In the genomic region with DNA sequence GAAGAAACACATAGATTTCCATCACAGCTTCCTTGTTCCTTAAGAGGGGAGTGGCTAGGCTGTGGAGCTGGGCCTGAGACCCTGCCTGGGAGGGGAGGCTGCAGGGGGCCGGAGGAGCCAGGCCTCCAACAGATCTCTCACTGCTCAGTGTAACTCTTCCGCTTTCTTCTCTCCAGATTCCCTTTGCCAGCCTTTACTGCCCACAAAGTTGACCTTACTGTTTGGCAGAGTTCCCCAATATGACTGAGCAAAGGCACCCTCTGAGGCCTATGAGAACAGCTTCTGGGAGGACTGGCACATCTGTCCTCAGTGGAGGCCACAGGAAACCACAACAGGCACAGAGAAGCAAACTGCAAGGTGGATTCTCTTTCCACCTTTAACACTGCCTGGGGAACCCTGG, we compare ENCODE assay signal across 15 cellular contexts. TPM values are rescaled to one million over a fixed set of nuclear protein-coding genes. Genes with fewer than 3 reads are reported as not detected.
DNase-seq lines count a peak whose midpoint lies in the region; ATAC-seq and FAIRE-seq lines count a peak whose summit lies in the region.
"Had no signal": no experiment of that assay in that cellular context is flagged by ENCODE, and none has a peak within 500 bp of the region (broad histone marks: within the 10 kb centered on the region; RNA-seq: fewer than 3 reads in every experiment).

No MANE protein-coding gene starts in this region.

- intact Hi-C loops in Right ventricle myocardium superior (cut with DNase I), result no loop called here

- H3K4me1 ChIP-seq in skeletal muscle satellite cell (ENCODE audit: control insufficient read depth, insufficient read depth, low read length), result peaks cover 7% of the 10 kb centered on the region

- no peaks in the 10 kb centered on the region for H3K27me3 ChIP-seq in skeletal muscle satellite cell (ENCODE audit: control insufficient read depth, insufficient read depth, low read length)

- H3K4me3 ChIP-seq in skeletal muscle satellite cell (ENCODE audit: low read length), result no peak overlapping the region
- H3K4me3 ChIP-seq: K562 had no signal

- no peak overlapping the region for H3K9ac ChIP-seq in skeletal muscle satellite cell (ENCODE audit: low read depth, low read length)

- peak overlapping the region; percentile 15 for H3K4me2 ChIP-seq in skeletal muscle satellite cell (ENCODE audit: low read length)

- no peaks in the 10 kb centered on the region for H3K9me3 ChIP-seq in skeletal muscle satellite cell (replicated peaks; ENCODE audit: low read length)

- ATAC-seq in Right ventricle myocardium superior (ENCODE audit: poor library complexity) (peak; percentile 25), GM18861 (IDR thresholded peaks at IDR 0.05; ENCODE audit: unreplicated experiment) (no peak)
- ATAC-seq: K562; naive thymus-derived CD4-positive, alpha-beta T cell had no signal

- no peaks in the 10 kb centered on the region for H3K36me3 ChIP-seq in skeletal muscle satellite cell (ENCODE audit: insufficient read depth, low read length)

- peak; percentile 64 for FAIRE-seq in GM19239 (lab: Jason Lieb, UNC)
- FAIRE-seq: K562, keratinocyte had no signal

- DNase-seq in GM19239 (ENCODE audit: insufficient read length, low spot score), result peak; percentile 13
- peak; percentile 25 for DNase-seq in NCI-H226
- no peak for DNase-seq in Right ventricle myocardium superior
- no peak for DNase-seq in activated CD4-positive, alpha-beta T cell treated with anti-CD3 and anti-CD28 coated beads, Interleukin-2, amount 50 U/mL, for 48 hours
- DNase-seq in GDM1 (lab: John Stamatoyannopoulos, UW), result no peak
- no peak for DNase-seq in activated CD8-positive, alpha-beta memory T cell treated with anti-CD3 and anti-CD28 coated beads, Interleukin-2, amount 50 U/mL, for 4 hours
- DNase-seq: activated CD4-positive, alpha-beta T cell treated with anti-CD3 and anti-CD28 coated beads for 4 hours; amniotic stem cell; CD4-positive, alpha-beta memory T cell; foreskin melanocyte; naive thymus-derived CD4-positive, alpha-beta T cell had no signal

RNA-seq across cellular contexts. Expression of a gene that starts 38.1 kb away (rescaled TPM):
- total RNA-seq in Right ventricle myocardium superior, result 8.3 TPM
- under 0.01 TPM in 1 of 2 replicates, not detected in the other for total RNA-seq in skeletal muscle satellite cell (2012; rRNA removed)
- total RNA-seq: CD4-positive, alpha-beta memory T cell; naive thymus-derived CD4-positive, alpha-beta T cell had no signal

Comparison
In these comparisons a context has a peak if more than half of its experiments do, and no peak if none do; other contexts are left out.
1. DNase-seq: peak in GM19239 (single experiment) and NCI-H226 (single experiment); none in Right ventricle myocardium superior (single experiment), activated CD4-positive, alpha-beta T cell treated with anti-CD3 and anti-CD28 coated beads, Interleukin-2, amount 50 U/mL, for 48 hours (0 of 2), GDM1 (single experiment) and activated CD8-positive, alpha-beta memory T cell treated with anti-CD3 and anti-CD28 coated beads, Interleukin-2, amount 50 U/mL, for 4 hours (single experiment).